In the genomic region with DNA sequence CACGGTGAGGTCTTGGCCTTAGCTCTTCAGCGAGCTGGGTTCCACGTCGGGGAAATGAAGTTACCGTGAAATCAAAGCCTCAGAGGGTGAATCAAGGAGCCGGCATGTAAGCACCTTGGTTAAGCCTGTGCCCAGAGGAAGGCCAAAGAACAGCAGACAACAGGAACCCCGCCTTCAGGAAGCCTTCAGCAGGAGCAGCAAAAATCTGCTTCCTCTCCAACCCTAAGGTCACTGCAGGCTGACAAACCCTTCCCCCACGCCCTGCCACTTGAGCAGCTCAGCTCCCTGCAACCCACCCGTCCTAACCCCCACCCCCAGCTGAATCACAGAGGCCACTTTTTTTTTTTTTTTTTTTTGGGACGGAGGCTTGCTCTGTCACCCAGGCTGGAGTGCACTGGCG, we compare ENCODE assay signal across 1 cellular context.
TF ChIP-seq lines count a peak whose summit lies in the region.

No MANE protein-coding gene starts in this region.

TF ChIP-seq in GM12878, 131 proteins besides CTCF, POLR2A, EP300 and RAD21 (continued from another document):
- TF ChIP-seq, protein P1, sequence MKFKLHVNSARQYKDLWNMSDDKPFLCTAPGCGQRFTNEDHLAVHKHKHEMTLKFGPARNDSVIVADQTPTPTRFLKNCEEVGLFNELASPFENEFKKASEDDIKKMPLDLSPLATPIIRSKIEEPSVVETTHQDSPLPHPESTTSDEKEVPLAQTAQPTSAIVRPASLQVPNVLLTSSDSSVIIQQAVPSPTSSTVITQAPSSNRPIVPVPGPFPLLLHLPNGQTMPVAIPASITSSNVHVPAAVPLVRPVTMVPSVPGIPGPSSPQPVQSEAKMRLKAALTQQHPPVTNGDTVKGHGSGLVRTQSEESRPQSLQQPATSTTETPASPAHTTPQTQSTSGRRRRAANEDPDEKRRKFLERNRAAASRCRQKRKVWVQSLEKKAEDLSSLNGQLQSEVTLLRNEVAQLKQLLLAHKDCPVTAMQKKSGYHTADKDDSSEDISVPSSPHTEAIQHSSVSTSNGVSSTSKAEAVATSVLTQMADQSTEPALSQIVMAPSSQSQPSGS (IDR thresholded peaks at IDR 0.05; ENCODE audit: low read length), result no peak
- TF ChIP-seq KDM1A (IDR thresholded peaks at IDR 0.05; ENCODE audit: borderline replicate concordance), result no peak
- TF ChIP-seq HDGF (IDR thresholded peaks at IDR 0.05), result no peak
